ENCODE assay signal across 1 cellular context in genomic region chr12:116693259-116694227, GRCh38.
TF ChIP-seq lines count a peak whose summit lies in the region.

No MANE protein-coding gene starts in this region.

TF ChIP-seq in GM23338, 12 proteins besides CTCF, POLR2A, EP300 and RAD21 (continued from another document):
- TF ChIP-seq ZNF462 (CRISPR knock-in tag; IDR thresholded peaks at IDR 0.05) (no peak), ETS1 (IDR thresholded peaks at IDR 0.05) (no peak), CREB1 (CRISPR knock-in tag; IDR thresholded peaks at IDR 0.05; ENCODE audit: low read depth) (no peak), JUNB (IDR thresholded peaks at IDR 0.05; ENCODE audit: unreplicated experiment) (no peak)
